ENCODE assay signal across 9 cellular contexts in genomic region chr2:27320958-27321543, GRCh38. TPM values are rescaled to one million over a fixed set of nuclear protein-coding genes. Genes with fewer than 3 reads are reported as not detected.
DNase-seq lines count a peak whose midpoint lies in the region; TF ChIP-seq lines count a peak whose summit lies in the region.
"Had no signal": no experiment of that assay in that cellular context is flagged by ENCODE, and none has a peak within 500 bp of the region (broad histone marks: within the 10 kb centered on the region; RNA-seq: fewer than 3 reads in every experiment).

No MANE protein-coding gene starts in this region.

- H3K9me3 ChIP-seq in tibial nerve = no peaks in the 10 kb centered on the region
- H3K9me3 ChIP-seq: neutrophil had no signal

- TF ChIP-seq EP300 in tibial nerve (IDR thresholded peaks at IDR 0.05) = peak in 1 of 2 donors; percentile 50

- H3K27ac ChIP-seq in tibial nerve = no peak overlapping the region

- H3K4me1 ChIP-seq in tibial nerve = peaks cover 0 to 28% (median 15%) of the 10 kb centered on the region in 4 donors

- DNase-seq in COR-L47 (lab: John Stamatoyannopoulos, UW) = peak; percentile 18
- peak; percentile 69 for DNase-seq in HuH-7.5 (ENCODE audit: low spot score)
- peak; percentile 96 for DNase-seq in amniotic epithelial cell (ENCODE audit: low read depth)
- peak; percentile 68 for DNase-seq in iPS DF 19.7 (ENCODE audit: low read depth, low spot score)
- peak; percentile 33 to 49 for DNase-seq in tibial nerve (ENCODE audit: low spot score in 2 of 2)
- DNase-seq in occipital lobe (lab: John Stamatoyannopoulos, UW) = no peak
- DNase-seq in SK-N-DZ (ENCODE audit: low spot score) = no peak
- DNase-seq in superior temporal gyrus (ENCODE audit: extremely low spot score) = no peak

- no peak for TF ChIP-seq POLR2A in tibial nerve (IDR thresholded peaks at IDR 0.05)

- peak in 1 of 5 experiments; percentile 21 for TF ChIP-seq CTCF in tibial nerve (IDR thresholded peaks at IDR 0.05)

- H3K27me3 ChIP-seq in tibial nerve = no peaks in the 10 kb centered on the region
- H3K27me3 ChIP-seq: neutrophil had no signal

- WGBS in tibial nerve, 2 donors = 64 to 65% methylated on average over 8 of the region's 8 CpGs

- no peak overlapping the region for H3K4me3 ChIP-seq in tibial nerve

- peaks cover 0 to 22% (median 0%) of the 10 kb centered on the region in 3 donors for H3K36me3 ChIP-seq in tibial nerve

RNA-seq across cellular contexts. Expression of gene MPV17, which starts 1.8 kb away (rescaled TPM):
- total RNA-seq in tibial nerve = 100 to 1,000 TPM in 1 of 4 donors, 10 to 100 TPM in 3; 68.4 to 105 (median 87.3) TPM
- total RNA-seq in occipital lobe = 36.8 TPM
- 65.6 and 76.2 TPM in 2 replicates for polyA plus RNA-seq in SK-N-DZ (2014; cell fraction: cytosol; rRNA removed)
- 122 and 139 TPM in 2 replicates for polyA plus RNA-seq in SK-N-DZ (2014; cell fraction: nucleus; rRNA removed)

RNA-seq across cellular contexts. Expression of gene UCN, which starts 12.8 kb away (rescaled TPM):
- 10 to 100 TPM; 14.9 to 24.0 (median 16.8) TPM for total RNA-seq in tibial nerve
- total RNA-seq in occipital lobe = 1.1 TPM
- polyA plus RNA-seq in SK-N-DZ (2014; cell fraction: cytosol; rRNA removed) = 2.8 and 3.0 TPM in 2 replicates
- 9.2 and 16.7 TPM in 2 replicates for polyA plus RNA-seq in SK-N-DZ (2014; cell fraction: nucleus; rRNA removed)

RNA-seq across cellular contexts. Expression of gene GTF3C2, which starts 35.5 kb away (rescaled TPM):
- total RNA-seq in tibial nerve (10 to 100 TPM; 38.9 to 54.0 (median 46.0) TPM), occipital lobe (28.2 TPM)
- 53.5 and 61.1 TPM in 2 replicates for polyA plus RNA-seq in SK-N-DZ (2014; cell fraction: cytosol; rRNA removed)
- 73.2 and 101 TPM in 2 replicates for polyA plus RNA-seq in SK-N-DZ (2014; cell fraction: nucleus; rRNA removed)

RNA-seq across cellular contexts. Expression of gene TRIM54, which starts 38.8 kb away (rescaled TPM):
- total RNA-seq in tibial nerve = 1 to 10 TPM in 2 of 4 donors, under 1 TPM in 2; 0.21 to 2.7 (median 1.3) TPM
- not detected for total RNA-seq in occipital lobe
- not detected in 2 replicates for polyA plus RNA-seq in SK-N-DZ (2014; cell fraction: cytosol; rRNA removed)
- polyA plus RNA-seq in SK-N-DZ (2014; cell fraction: nucleus; rRNA removed) = 0.41 and 0.88 TPM in 2 replicates

RNA-seq across cellular contexts. Expression of gene DNAJC5G, which starts 45.8 kb away (rescaled TPM):
- total RNA-seq in tibial nerve (1 to 10 TPM in 1 of 4 donors, not detected in 3; 2.5 TPM), occipital lobe (not detected)
- not detected in 2 replicates for polyA plus RNA-seq in SK-N-DZ (2014; cell fraction: cytosol; rRNA removed)
- 0.18 and 1.5 TPM in 2 replicates for polyA plus RNA-seq in SK-N-DZ (2014; cell fraction: nucleus; rRNA removed)

Comparison
In these comparisons a context has a peak if more than half of its experiments do, and no peak if none do; other contexts are left out.
1. DNase-seq: peak in COR-L47 (single experiment), HuH-7.5 (single experiment), amniotic epithelial cell (single experiment), iPS DF 19.7 (single experiment) and tibial nerve (2 of 2); none in occipital lobe (single experiment), SK-N-DZ (single experiment) and superior temporal gyrus (single experiment).